Comparison of ENCODE assay signal across 7 cellular contexts in genomic region chr6:7108964-7109836, GRCh38. TPM values are rescaled to one million over a fixed set of nuclear protein-coding genes. Genes with fewer than 3 reads are reported as not detected.
DNase-seq lines count a peak whose midpoint lies in the region; ATAC-seq and TF ChIP-seq lines count a peak whose summit lies in the region.

No MANE protein-coding gene starts in this region.

- H3K36me3 ChIP-seq in ectodermal cell (ENCODE audit: control insufficient read depth, insufficient read depth, low read length) (no peaks in the 10 kb centered on the region), lower lobe of right lung (no peaks in the 10 kb centered on the region)

- H3K36me3 Mint-ChIP-seq in stimulated activated effector memory CD8-positive, alpha-beta T cell treated with anti-CD3 and anti-CD28 coated beads, Interleukin-12 subunit alpha, Interleukin-12 subunit beta, amount 100 ng/mL, for 72 hours: peaks cover 18% of the 10 kb centered on the region

- peaks cover 42% of the 10 kb centered on the region for H3K4me1 Mint-ChIP-seq in stimulated activated effector memory CD8-positive, alpha-beta T cell treated with anti-CD3 and anti-CD28 coated beads, Interleukin-12 subunit alpha, Interleukin-12 subunit beta, amount 100 ng/mL, for 72 hours

- H3K27me3 ChIP-seq in ectodermal cell (ENCODE audit: control insufficient read depth, insufficient read depth, low read length, poor library complexity, severe bottlenecking) (peaks cover 54% of the 10 kb centered on the region), lower lobe of right lung (ENCODE audit: low read depth) (no peaks in the 10 kb centered on the region)

- H3K4me1 ChIP-seq in ectodermal cell (ENCODE audit: control insufficient read depth, insufficient read depth, low read length): peaks cover 16% of the 10 kb centered on the region
- H3K4me1 ChIP-seq in lower lobe of right lung: peaks cover 44% of the 10 kb centered on the region

- in situ Hi-C loops in GM18951 (cut with MboI; ENCODE audit: low sequenced_read_pairs, unreplicated experiment): no loop called here

- ATAC-seq in lower lobe of right lung: peak; percentile 65 to 66
- ATAC-seq in stimulated activated effector memory CD8-positive, alpha-beta T cell treated with anti-CD3 and anti-CD28 coated beads, Interleukin-12 subunit alpha, Interleukin-12 subunit beta, amount 100 ng/mL, for 72 hours: peak; percentile 20

- no peaks in the 10 kb centered on the region for H3K9me3 Mint-ChIP-seq in stimulated activated effector memory CD8-positive, alpha-beta T cell treated with anti-CD3 and anti-CD28 coated beads, Interleukin-12 subunit alpha, Interleukin-12 subunit beta, amount 100 ng/mL, for 72 hours

- peak overlapping the region; percentile 86 for H3K27ac Mint-ChIP-seq in stimulated activated effector memory CD8-positive, alpha-beta T cell treated with anti-CD3 and anti-CD28 coated beads, Interleukin-12 subunit alpha, Interleukin-12 subunit beta, amount 100 ng/mL, for 72 hours

- H3K27ac ChIP-seq in ectodermal cell (ENCODE audit: insufficient read depth, low read depth, low read length, poor library complexity, severe bottlenecking): no peak overlapping the region
- peak overlapping the region; percentile 95 for H3K27ac ChIP-seq in lower lobe of right lung

- TF ChIP-seq CTCF in lower lobe of right lung (IDR thresholded peaks at IDR 0.05): no peak

- H3K9me3 ChIP-seq in ectodermal cell (ENCODE audit: control insufficient read depth, low read length): no peaks in the 10 kb centered on the region
- no peaks in the 10 kb centered on the region for H3K9me3 ChIP-seq in lower lobe of right lung

- H3K4me3 Mint-ChIP-seq in stimulated activated effector memory CD8-positive, alpha-beta T cell treated with anti-CD3 and anti-CD28 coated beads, Interleukin-12 subunit alpha, Interleukin-12 subunit beta, amount 100 ng/mL, for 72 hours: peak overlapping the region; percentile 90

- DNase-seq in NCI-H1694 (lab: John Stamatoyannopoulos, UW) (peak; percentile 37), lower lobe of right lung (peak; percentile 62), NK-92 (lab: John Stamatoyannopoulos, UW; ENCODE audit: unreplicated experiment) (no peak)
- peak; percentile 61 for DNase-seq in activated CD4-positive, alpha-beta T cell treated with anti-CD3 and anti-CD28 coated beads for 48 hours
- DNase-seq in stimulated activated effector memory CD8-positive, alpha-beta T cell treated with anti-CD3 and anti-CD28 coated beads, Interleukin-12 subunit alpha, Interleukin-12 subunit beta, amount 100 ng/mL, for 72 hours (ENCODE audit: low spot score in 2 of 2): peak; percentile 17 to 60

- WGBS in ectodermal cell, 2 experiments: 1% methylated on average over 84 to 86 of the region's 86 CpGs

- H3K4me3 ChIP-seq in ectodermal cell (ENCODE audit: insufficient read depth, low read depth, low read length): peak overlapping the region; percentile 74
- H3K4me3 ChIP-seq in lower lobe of right lung: peak overlapping the region; percentile 99

- intact Hi-C loops in lower lobe of right lung (cut with DNase I): no loop called here

- TF ChIP-seq POLR2A in GM18951 (IDR thresholded peaks at IDR 0.05; ENCODE audit: extremely low read depth, insufficient read depth, insufficient read length): peak; percentile 28

RNA-seq across cellular contexts. Expression of gene RREB1, which starts 1.4 kb away (rescaled TPM):
- polyA plus RNA-seq in ectodermal cell (2013, experiment 1 of 4): 20.1 TPM
- polyA plus RNA-seq in ectodermal cell (2013, experiment 2 of 4): 17.6 TPM
- 12.9 TPM for polyA plus RNA-seq in ectodermal cell (2013, experiment 3 of 4)
- polyA plus RNA-seq in ectodermal cell (2013, experiment 4 of 4): 14.5 TPM
- 62.8 TPM for total RNA-seq in lower lobe of right lung
